ENCODE assay signal across 1 cellular context in genomic region chr1:151837841-151838490, GRCh38.
TF ChIP-seq lines count a peak whose summit lies in the region.

No MANE protein-coding gene starts in this region.

TF ChIP-seq in SK-N-SH, 30 proteins besides CTCF, POLR2A, EP300 and RAD21 (continued from another document):
- TF ChIP-seq REST (IDR thresholded peaks at IDR 0.05; ENCODE audit: low read depth, low read length) (no peak), POLR2AphosphoS5 (IDR thresholded peaks at IDR 0.05; ENCODE audit: low read depth, low read length) (no peak), MEF2A (IDR thresholded peaks at IDR 0.05; ENCODE audit: borderline replicate concordance, low read depth) (no peak), GATA2 (CRISPR knock-in tag; IDR thresholded peaks at IDR 0.05) (no peak)
